ENCODE assay signal across 9 cellular contexts in the genomic region with DNA sequence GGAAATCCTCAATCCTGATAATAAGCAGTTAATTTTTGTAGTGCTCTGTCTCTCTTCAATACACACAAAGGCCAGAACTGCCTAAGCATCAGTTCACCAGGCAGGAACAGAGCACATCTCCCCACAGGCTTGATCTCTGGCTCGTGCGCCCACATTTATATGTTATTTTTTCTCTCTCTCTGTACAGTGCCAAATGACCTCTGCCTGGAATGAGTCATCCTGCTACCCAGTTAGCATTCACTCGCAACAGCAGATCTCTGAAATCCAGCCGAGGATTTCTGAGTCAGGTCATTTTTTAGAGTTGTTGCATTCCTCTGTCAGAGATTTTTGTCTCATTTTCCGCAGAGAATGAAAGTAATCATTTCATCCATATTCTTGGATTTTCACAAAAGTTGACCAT.
A peak's percentile ranks its signal among the peaks of the same experiment; 100 is the strongest.
DNase-seq lines count a peak whose midpoint lies in the region; ATAC-seq and TF ChIP-seq lines count a peak whose summit lies in the region.
"Had no signal": no experiment of that assay in that cellular context is flagged by ENCODE, and none has a peak within 500 bp of the region (broad histone marks: within the 10 kb centered on the region; RNA-seq: fewer than 3 reads in every experiment).

No MANE protein-coding gene starts in this region.

- peak; percentile 96 for DNase-seq in ELR (ENCODE audit: low read depth)
- DNase-seq in T1000 (lab: John Stamatoyannopoulos, UW): peak; percentile 42
- peak; percentile 89 for DNase-seq in glomerular visceral epithelial cell (ENCODE audit: extremely low spot score)
- DNase-seq in pulmonary artery endothelial cell (ENCODE audit: low read depth, low spot score): peak; percentile 61
- no peak for DNase-seq in activated CD8-positive, alpha-beta T cell treated with anti-CD3 and anti-CD28 coated beads for 36 hours
- no peak for DNase-seq in T-helper 2 cell treated with Interferon-gamma antibody and Interleukin-4, amounts not matched to agents 5 μg/mL and 100 μg/mL, for 36 hours (ENCODE audit: low spot score)
- DNase-seq: activated B cell treated with CpG ODN at 0.5 μM for 24 hours had no signal

- CTCF ChIA-PET in activated CD8-positive, alpha-beta T cell treated with anti-CD3 and anti-CD28 coated beads for 36 hours (lab: Charles Lee): no interaction called here

- ATAC-seq in activated CD8-positive, alpha-beta T cell treated with anti-CD3 and anti-CD28 coated beads for 36 hours: no peak
- ATAC-seq in GM21390 (IDR thresholded peaks at IDR 0.05; ENCODE audit: unreplicated experiment) (no peak), HG03439 (IDR thresholded peaks at IDR 0.05; ENCODE audit: unreplicated experiment) (no peak)

- H3K27ac Mint-ChIP-seq in activated CD8-positive, alpha-beta T cell treated with anti-CD3 and anti-CD28 coated beads for 36 hours: no peak overlapping the region
- no peak overlapping the region for H3K27ac Mint-ChIP-seq in T-helper 2 cell treated with Interferon-gamma antibody and Interleukin-4, amounts not matched to agents 5 μg/mL and 100 μg/mL, for 36 hours
- H3K27ac Mint-ChIP-seq: activated B cell treated with CpG ODN at 0.5 μM for 24 hours had no signal

- no peaks in the 10 kb centered on the region for H3K9me3 Mint-ChIP-seq in activated CD8-positive, alpha-beta T cell treated with anti-CD3 and anti-CD28 coated beads for 36 hours
- H3K9me3 Mint-ChIP-seq in T-helper 2 cell treated with Interferon-gamma antibody and Interleukin-4, amounts not matched to agents 5 μg/mL and 100 μg/mL, for 36 hours: no peaks in the 10 kb centered on the region
- H3K9me3 Mint-ChIP-seq: activated B cell treated with CpG ODN at 0.5 μM for 24 hours had no signal

- no peaks in the 10 kb centered on the region for H3K27me3 Mint-ChIP-seq in activated CD8-positive, alpha-beta T cell treated with anti-CD3 and anti-CD28 coated beads for 36 hours
- H3K27me3 Mint-ChIP-seq in T-helper 2 cell treated with Interferon-gamma antibody and Interleukin-4, amounts not matched to agents 5 μg/mL and 100 μg/mL, for 36 hours (ENCODE audit: low read depth): no peaks in the 10 kb centered on the region
- H3K27me3 Mint-ChIP-seq: activated B cell treated with CpG ODN at 0.5 μM for 24 hours had no signal

- H3K4me3 Mint-ChIP-seq in activated CD8-positive, alpha-beta T cell treated with anti-CD3 and anti-CD28 coated beads for 36 hours: no peak overlapping the region
- no peak overlapping the region for H3K4me3 Mint-ChIP-seq in T-helper 2 cell treated with Interferon-gamma antibody and Interleukin-4, amounts not matched to agents 5 μg/mL and 100 μg/mL, for 36 hours
- H3K4me3 Mint-ChIP-seq: activated B cell treated with CpG ODN at 0.5 μM for 24 hours had no signal

- no peaks in the 10 kb centered on the region for H3K36me3 Mint-ChIP-seq in activated CD8-positive, alpha-beta T cell treated with anti-CD3 and anti-CD28 coated beads for 36 hours (ENCODE audit: low read depth)
- H3K36me3 Mint-ChIP-seq in T-helper 2 cell treated with Interferon-gamma antibody and Interleukin-4, amounts not matched to agents 5 μg/mL and 100 μg/mL, for 36 hours (ENCODE audit: low read depth): no peaks in the 10 kb centered on the region

- TF ChIP-seq CTCF in activated CD8-positive, alpha-beta T cell treated with anti-CD3 and anti-CD28 coated beads for 36 hours (IDR thresholded peaks at IDR 0.05): no peak

- intact Hi-C loops in activated CD8-positive, alpha-beta T cell treated with anti-CD3 and anti-CD28 coated beads for 36 hours (cut with micrococcal nuclease): no loop called here

- H3K4me1 Mint-ChIP-seq in activated CD8-positive, alpha-beta T cell treated with anti-CD3 and anti-CD28 coated beads for 36 hours (ENCODE audit: low read depth): no peaks in the 10 kb centered on the region
- no peaks in the 10 kb centered on the region for H3K4me1 Mint-ChIP-seq in T-helper 2 cell treated with Interferon-gamma antibody and Interleukin-4, amounts not matched to agents 5 μg/mL and 100 μg/mL, for 36 hours (ENCODE audit: low read depth)
- H3K4me1 Mint-ChIP-seq: activated B cell treated with CpG ODN at 0.5 μM for 24 hours had no signal

- POLR2A ChIA-PET in activated CD8-positive, alpha-beta T cell treated with anti-CD3 and anti-CD28 coated beads for 36 hours (lab: Charles Lee): no interaction called here

Comparison
In these comparisons a context has a peak if more than half of its experiments do, and no peak if none do; other contexts are left out.
1. DNase-seq: peak in ELR (single experiment), T1000 (single experiment), glomerular visceral epithelial cell (single experiment) and pulmonary artery endothelial cell (single experiment); none in activated CD8-positive, alpha-beta T cell treated with anti-CD3 and anti-CD28 coated beads for 36 hours (single experiment) and T-helper 2 cell treated with Interferon-gamma antibody and Interleukin-4, amounts not matched to agents 5 μg/mL and 100 μg/mL, for 36 hours (single experiment).